In genomic region chr9:129232839-129233568, GRCh38 we compare ENCODE assay signal across 26 cellular contexts. TPM values are rescaled to one million over a fixed set of nuclear protein-coding genes. Genes with fewer than 3 reads are reported as not detected.
DNase-seq lines count a peak whose midpoint lies in the region; ATAC-seq and TF ChIP-seq lines count a peak whose summit lies in the region.
"Had no signal": no experiment of that assay in that cellular context is flagged by ENCODE, and none has a peak within 500 bp of the region (broad histone marks: within the 10 kb centered on the region; RNA-seq: fewer than 3 reads in every experiment).

No MANE protein-coding gene starts in this region.

- no peak for ATAC-seq in central memory CD8-positive, alpha-beta T cell (replicated peaks; ENCODE audit: extremely low read depth, poor library complexity, severe bottlenecking)
- no peak for ATAC-seq in naive thymus-derived CD4-positive, alpha-beta T cell
- ATAC-seq in GM21526 (IDR thresholded peaks at IDR 0.05; ENCODE audit: low FRiP score, unreplicated experiment) (no peak), psoas muscle (no peak)
- ATAC-seq: activated CD8-positive, alpha-beta T cell treated with anti-CD3 and anti-CD28 coated beads for 36 hours; activated T-helper 17 cell treated with anti-CD3 and anti-CD28 coated beads, Interleukin-2, amount 50 U/mL, for 72 hours; heart right ventricle; lower lobe of right lung; mucosa of descending colon; sciatic nerve; stimulated activated memory B cell treated with anti-CD40 and anti-IgM and Interleukin-4, amounts not matched to agents 10 μg/mL and 1 μg/mL and 100 μg/mL, for 72 hours; upper lobe of right lung had no signal

- H3K27ac ChIP-seq in naive thymus-derived CD4-positive, alpha-beta T cell (ENCODE audit: low read depth, low read length) = no peak overlapping the region
- no peak overlapping the region for H3K27ac ChIP-seq in psoas muscle
- H3K27ac ChIP-seq: 22Rv1, heart right ventricle, lower lobe of right lung, parathyroid adenoma, upper lobe of right lung had no signal

- WGBS in psoas muscle, 3 donors = 70 to 91% (median 80%) methylated on average over 1 of the region's 1 CpG

- no peaks in the 10 kb centered on the region for H3K27me3 ChIP-seq in naive thymus-derived CD4-positive, alpha-beta T cell (ENCODE audit: control insufficient read depth in 2 of 2, insufficient read depth in 2 of 2, low read length in 2 of 2)
- H3K27me3 ChIP-seq in psoas muscle (ENCODE audit: insufficient read depth in 3 of 3, low read length in 2 of 3) = no peaks in the 10 kb centered on the region
- H3K27me3 ChIP-seq: heart right ventricle, MG63, upper lobe of right lung had no signal

- POLR2A ChIA-PET in naive thymus-derived CD4-positive, alpha-beta T cell (lab: Charles Lee) = interaction anchor here (0.7 to 7.3 kb wide), 4 partner anchors 19 to 58 kb away, joined by 3 to 119 read pairs (median 30); partner anchors contain the start of gene IER5L

- H3K9me3 ChIP-seq in naive thymus-derived CD4-positive, alpha-beta T cell (ENCODE audit: control insufficient read depth in 2 of 3, low read length in 3 of 3) = peaks cover 0 to 7% (median 7%) of the 10 kb centered on the region in 3 experiments
- no peaks in the 10 kb centered on the region for H3K9me3 ChIP-seq in psoas muscle
- H3K9me3 ChIP-seq: lower lobe of right lung, mucosa of descending colon, upper lobe of right lung had no signal

- peaks cover 30 to 33% of the 10 kb centered on the region in 2 donors for H3K4me1 ChIP-seq in naive thymus-derived CD4-positive, alpha-beta T cell (ENCODE audit: control insufficient read depth in 2 of 2, insufficient read depth in 2 of 2, low read length in 2 of 2)
- no peaks in the 10 kb centered on the region for H3K4me1 ChIP-seq in psoas muscle
- H3K4me1 ChIP-seq: parathyroid adenoma had no signal

- intact Hi-C loops in naive thymus-derived CD4-positive, alpha-beta T cell (cut with micrococcal nuclease) = no loop called here
- intact Hi-C loops in psoas muscle (cut with DNase I) = no loop called here

- no peak for TF ChIP-seq CTCF in psoas muscle (IDR thresholded peaks at IDR 0.05)

- H3K4me3 ChIP-seq in naive thymus-derived CD4-positive, alpha-beta T cell (ENCODE audit: low read length) = no peak overlapping the region
- no peak overlapping the region for H3K4me3 ChIP-seq in psoas muscle
- H3K4me3 ChIP-seq: heart right ventricle, lower lobe of right lung, MG63, mucosa of descending colon, upper lobe of right lung had no signal

- no peaks in the 10 kb centered on the region for H3K36me3 Mint-ChIP-seq in T-helper 2 cell treated with Interferon-gamma antibody and Interleukin-4, amounts not matched to agents 5 μg/mL and 100 μg/mL, for 36 hours (ENCODE audit: low read depth)
- peaks cover 6% of the 10 kb centered on the region for H3K36me3 Mint-ChIP-seq in central memory CD8-positive, alpha-beta T cell (ENCODE audit: insufficient read depth)
- H3K36me3 Mint-ChIP-seq in naive thymus-derived CD4-positive, alpha-beta T cell = peaks cover 0 to 11% (median 3%) of the 10 kb centered on the region in 5 donors

- CTCF ChIA-PET in naive thymus-derived CD4-positive, alpha-beta T cell (lab: Charles Lee) = no interaction called here

- H3K4me1 Mint-ChIP-seq in T-helper 2 cell treated with Interferon-gamma antibody and Interleukin-4, amounts not matched to agents 5 μg/mL and 100 μg/mL, for 36 hours (ENCODE audit: low read depth) = peaks cover 40% of the 10 kb centered on the region
- peaks cover 45% of the 10 kb centered on the region for H3K4me1 Mint-ChIP-seq in central memory CD8-positive, alpha-beta T cell
- peaks cover 26 to 54% (median 50%) of the 10 kb centered on the region in 7 donors for H3K4me1 Mint-ChIP-seq in naive thymus-derived CD4-positive, alpha-beta T cell

- no peaks in the 10 kb centered on the region for H3K36me3 ChIP-seq in naive thymus-derived CD4-positive, alpha-beta T cell (ENCODE audit: control insufficient read depth in 2 of 3, insufficient read depth in 3 of 3, low read length in 3 of 3)
- no peaks in the 10 kb centered on the region for H3K36me3 ChIP-seq in psoas muscle (ENCODE audit: insufficient read depth in 1 of 2, low read depth in 1 of 2)
- H3K36me3 ChIP-seq: heart right ventricle, lower lobe of right lung, MG63, upper lobe of right lung had no signal

- DNase-seq in T-helper 2 cell treated with Interferon-gamma antibody and Interleukin-4, amounts not matched to agents 5 μg/mL and 100 μg/mL, for 36 hours (ENCODE audit: low spot score) = no peak
- DNase-seq in T-helper 2 cell (no peak), COR-L47 (lab: John Stamatoyannopoulos, UW) (peak; percentile 21), psoas muscle (no peak), cerebellum (ENCODE audit: low spot score) (no peak)
- no peak for DNase-seq in central memory CD8-positive, alpha-beta T cell (ENCODE audit: low spot score in 2 of 2)
- no peak for DNase-seq in naive thymus-derived CD4-positive, alpha-beta T cell
- DNase-seq: activated CD8-positive, alpha-beta T cell treated with anti-CD3 and anti-CD28 coated beads for 36 hours; heart right ventricle; MG63; NCI-H1105 treated with DMSO at 0.1 percent for 48 hours; NCI-H1930; NCI-H526; SIG-M5; stimulated activated CD4-positive, alpha-beta T cell treated with anti-CD3 and anti-CD28 coated beads, Interleukin-4, amount 100 ng/mL, for 4 hours; substantia nigra had no signal

- H3K4me3 Mint-ChIP-seq in T-helper 2 cell treated with Interferon-gamma antibody and Interleukin-4, amounts not matched to agents 5 μg/mL and 100 μg/mL, for 36 hours = no peak overlapping the region
- H3K4me3 Mint-ChIP-seq in central memory CD8-positive, alpha-beta T cell = no peak overlapping the region
- H3K4me3 Mint-ChIP-seq in naive thymus-derived CD4-positive, alpha-beta T cell = peak overlapping the region in 3 of 10 donors; percentile 39 to 71 (median 47)
- H3K4me3 Mint-ChIP-seq: activated CD8-positive, alpha-beta T cell treated with anti-CD3 and anti-CD28 coated beads for 36 hours; activated naive CD8-positive, alpha-beta T cell treated with anti-CD3 and anti-CD28 coated beads, Interleukin-2, amount 10 ng/mL, durations not matched to agents 7 days and 5 days; activated T-helper 17 cell treated with anti-CD3 and anti-CD28 coated beads, Interleukin-2, amount 50 U/mL, for 72 hours; stimulated activated memory B cell treated with anti-CD40 and anti-IgM and Interleukin-4, amounts not matched to agents 10 μg/mL and 1 μg/mL and 100 μg/mL, for 72 hours had no signal

- H3K27me3 Mint-ChIP-seq in T-helper 2 cell treated with Interferon-gamma antibody and Interleukin-4, amounts not matched to agents 5 μg/mL and 100 μg/mL, for 36 hours (ENCODE audit: low read depth) = no peaks in the 10 kb centered on the region
- H3K27me3 Mint-ChIP-seq in central memory CD8-positive, alpha-beta T cell = no peaks in the 10 kb centered on the region
- no peaks in the 10 kb centered on the region for H3K27me3 Mint-ChIP-seq in naive thymus-derived CD4-positive, alpha-beta T cell
- H3K27me3 Mint-ChIP-seq: activated CD8-positive, alpha-beta T cell treated with anti-CD3 and anti-CD28 coated beads for 36 hours; activated naive CD8-positive, alpha-beta T cell treated with anti-CD3 and anti-CD28 coated beads, Interleukin-2, amount 10 ng/mL, durations not matched to agents 7 days and 5 days; activated T-helper 17 cell treated with anti-CD3 and anti-CD28 coated beads, Interleukin-2, amount 50 U/mL, for 72 hours had no signal

- H3K9me3 Mint-ChIP-seq in T-helper 2 cell treated with Interferon-gamma antibody and Interleukin-4, amounts not matched to agents 5 μg/mL and 100 μg/mL, for 36 hours = peaks cover 16% of the 10 kb centered on the region
- H3K9me3 Mint-ChIP-seq in central memory CD8-positive, alpha-beta T cell = peaks cover 7% of the 10 kb centered on the region
- peaks cover 0 to 12% (median 7%) of the 10 kb centered on the region in 11 donors for H3K9me3 Mint-ChIP-seq in naive thymus-derived CD4-positive, alpha-beta T cell

- H3K27ac Mint-ChIP-seq in T-helper 2 cell treated with Interferon-gamma antibody and Interleukin-4, amounts not matched to agents 5 μg/mL and 100 μg/mL, for 36 hours = peak overlapping the region; percentile 22
- peak overlapping the region; percentile 7 for H3K27ac Mint-ChIP-seq in central memory CD8-positive, alpha-beta T cell (ENCODE audit: low read depth)
- H3K27ac Mint-ChIP-seq in naive thymus-derived CD4-positive, alpha-beta T cell = peak overlapping the region in 8 of 9 donors; percentile 25 to 95 (median 80)
- H3K27ac Mint-ChIP-seq: activated naive CD8-positive, alpha-beta T cell treated with anti-CD3 and anti-CD28 coated beads, Interleukin-2, amount 10 ng/mL, durations not matched to agents 7 days and 5 days; activated T-helper 17 cell treated with anti-CD3 and anti-CD28 coated beads, Interleukin-2, amount 50 U/mL, for 72 hours; stimulated activated memory B cell treated with anti-CD40 and anti-IgM and Interleukin-4, amounts not matched to agents 10 μg/mL and 1 μg/mL and 100 μg/mL, for 72 hours had no signal

RNA-seq across cellular contexts. Expression of gene IER5L, which starts 54.9 kb away (rescaled TPM):
- 1 to 10 TPM; 3.4 to 6.8 (median 3.8) TPM for total RNA-seq in naive thymus-derived CD4-positive, alpha-beta T cell
- under 1 TPM in 1 of 2 donors, not detected in 1; 0.08 TPM for polyA plus RNA-seq in naive thymus-derived CD4-positive, alpha-beta T cell
- total RNA-seq in psoas muscle = 1 to 10 TPM; 1.7 to 4.5 (median 3.4) TPM
- 1 to 10 TPM; 1.4 to 8.3 (median 3.0) TPM for polyA plus RNA-seq in psoas muscle
- total RNA-seq in cerebellum = 9.1 TPM

Comparison
In these comparisons a context has a peak if more than half of its experiments do, and no peak if none do; other contexts are left out.
1. H3K27ac Mint-ChIP-seq: peak in every context shown above with its lines; median percentile 80 in naive thymus-derived CD4-positive, alpha-beta T cell; 22 in T-helper 2 cell treated with Interferon-gamma antibody and Interleukin-4, amounts not matched to agents 5 μg/mL and 100 μg/mL, for 36 hours; 7 in central memory CD8-positive, alpha-beta T cell.